ENCODE assay signal across 16 cellular contexts in genomic region chr12:69676257-69677012, GRCh38. TPM values are rescaled to one million over a fixed set of nuclear protein-coding genes. Genes with fewer than 3 reads are reported as not detected.
DNase-seq lines count a peak whose midpoint lies in the region; ATAC-seq and TF ChIP-seq lines count a peak whose summit lies in the region.
"Had no signal": no experiment of that assay in that cellular context is flagged by ENCODE, and none has a peak within 500 bp of the region (broad histone marks: within the 10 kb centered on the region; RNA-seq: fewer than 3 reads in every experiment).

No MANE protein-coding gene starts in this region.

- H3K4me2 ChIP-seq in DND-41 (ENCODE audit: insufficient read depth, low read length) (no peak overlapping the region), KMS-11 (no peak overlapping the region), mammary epithelial cell (ENCODE audit: insufficient read depth, low read depth, low read length) (no peak overlapping the region), neural progenitor cell (no peak overlapping the region)

- H3K4me3 ChIP-seq in DND-41 (ENCODE audit: low read depth in 1 of 2, low read length in 2 of 2) (no peak overlapping the region), KMS-11 (IDR thresholded peaks at IDR 0.05; ENCODE audit: insufficient read depth, low read depth, low read length) (no peak overlapping the region), mammary epithelial cell (replicated peaks in 1 of 3; ENCODE audit: insufficient read depth in 1 of 3, low read depth in 2 of 3, low read length in 3 of 3) (no peak overlapping the region), neural progenitor cell (no peak overlapping the region)

- ATAC-seq in DND-41 (ENCODE audit: insufficient read depth, low read depth), result no peak
- ATAC-seq: sciatic nerve had no signal

- no peak overlapping the region for H3K4me3 Mint-ChIP-seq in neural progenitor cell

- H3K36me3 ChIP-seq in DND-41 (ENCODE audit: insufficient read depth, low read length), result no peaks in the 10 kb centered on the region
- H3K36me3 ChIP-seq in KMS-11 (ENCODE audit: insufficient read depth), result no peaks in the 10 kb centered on the region
- no peaks in the 10 kb centered on the region for H3K36me3 ChIP-seq in mammary epithelial cell (ENCODE audit: insufficient read depth, low read length)
- H3K36me3 ChIP-seq in neural progenitor cell, result no peaks in the 10 kb centered on the region

- H3K27ac Mint-ChIP-seq in neural progenitor cell, result no peak overlapping the region

- H3K4me1 ChIP-seq in DND-41 (ENCODE audit: insufficient read depth, low read length), result no peaks in the 10 kb centered on the region
- H3K4me1 ChIP-seq in KMS-11 (ENCODE audit: low read depth, poor library complexity, severe bottlenecking), result no peaks in the 10 kb centered on the region
- no peaks in the 10 kb centered on the region for H3K4me1 ChIP-seq in mammary epithelial cell (ENCODE audit: insufficient read depth, low read length)
- H3K4me1 ChIP-seq in neural progenitor cell, result no peaks in the 10 kb centered on the region

- dilution Hi-C loops in mammary epithelial cell (cut with HindIII; ENCODE audit: low sequenced_read_pairs), result no loop called here

- no peaks in the 10 kb centered on the region for H3K36me3 Mint-ChIP-seq in neural progenitor cell

- no TSS peak for BruUV-seq in mammary epithelial cell (replicated peaks; lab: Mats Ljungman, UMichigan)

- intact Hi-C loops in mammary epithelial cell (cut with micrococcal nuclease), result no loop called here

- H2AFZ ChIP-seq in DND-41 (ENCODE audit: low read depth, low read length), result no peak overlapping the region
- no peak overlapping the region for H2AFZ ChIP-seq in KMS-11 (ENCODE audit: low read depth)
- H2AFZ ChIP-seq in mammary epithelial cell (ENCODE audit: low read depth, low read length), result no peak overlapping the region
- H2AFZ ChIP-seq in neural progenitor cell (replicated peaks), result no peak overlapping the region

- peak; percentile 19 for TF ChIP-seq CTCF in DND-41 (IDR thresholded peaks at IDR 0.05; ENCODE audit: borderline replicate concordance, extremely low read depth, low read length, poor library complexity, severe bottlenecking)
- TF ChIP-seq CTCF in KMS-11 (conservative IDR thresholded peaks at IDR 0.05; ENCODE audit: low read depth, low read length), result peak; percentile 42
- peak; percentile 18 to 35 for TF ChIP-seq CTCF in mammary epithelial cell (conservative IDR thresholded peaks at IDR 0.05 in 1 of 2, IDR thresholded peaks at IDR 0.05 in 1 of 2; ENCODE audit: extremely low read depth in 1 of 2, insufficient read depth in 1 of 2, low read depth in 1 of 2, low read length in 2 of 2)
- peak; percentile 22 for TF ChIP-seq CTCF in neural progenitor cell (IDR thresholded peaks at IDR 0.05)

- H4K20me1 ChIP-seq in DND-41 (ENCODE audit: insufficient read depth, low read length) (no peaks in the 10 kb centered on the region), KMS-11 (ENCODE audit: insufficient read depth) (no peaks in the 10 kb centered on the region), mammary epithelial cell (ENCODE audit: insufficient read depth, low read length) (no peaks in the 10 kb centered on the region), neural progenitor cell (ENCODE audit: low read depth) (no peaks in the 10 kb centered on the region)

- 94% methylated on average over 3 of the region's 8 CpGs for WGBS in mammary epithelial cell (ENCODE audit: low coverage, missing lambda C conversion rate)

- DNase-seq in DND-41, result no peak
- DNase-seq in mammary epithelial cell, result no peak
- no peak for DNase-seq in neural progenitor cell (ENCODE audit: low spot score)
- no peak for DNase-seq in stimulated activated naive CD4-positive, alpha-beta T cell treated with Interleukin-2 at 50 U/mL for 16 hours (lab: John Stamatoyannopoulos, UW)
- DNase-seq in NCI-H1092 (lab: John Stamatoyannopoulos, UW), result no peak
- DNase-seq in stimulated activated CD4-positive, alpha-beta T cell treated with anti-CD3 and anti-CD28 coated beads, Interleukin-4, amount 100 ng/mL, for 24 hours, result no peak
- no peak for DNase-seq in NCI-H187 (lab: John Stamatoyannopoulos, UW)
- DNase-seq: activated effector memory CD4-positive, alpha-beta T cell treated with anti-CD3 and anti-CD28 coated beads, Interleukin-2, amount 50 U/mL, for 16 hours; amniotic stem cell; NCI-H1694 treated with DMSO at 0.1 percent for 48 hours; NCI-H345; stimulated activated CD4-positive, alpha-beta T cell treated with anti-CD3 and anti-CD28 coated beads, Interleukin-2, amount 100 ng/mL, for 24 hours; T1000 had no signal

- peaks cover 2% of the 10 kb centered on the region for H3K27me3 Mint-ChIP-seq in neural progenitor cell (ENCODE audit: insufficient read depth, low read depth)

- H3K27me3 ChIP-seq in DND-41 (ENCODE audit: insufficient read depth, low read length, poor library complexity), result no peaks in the 10 kb centered on the region
- H3K27me3 ChIP-seq in KMS-11 (ENCODE audit: insufficient read depth, low read depth), result no peaks in the 10 kb centered on the region
- H3K27me3 ChIP-seq in mammary epithelial cell (ENCODE audit: insufficient read depth, low read length), result no peaks in the 10 kb centered on the region
- no peaks in the 10 kb centered on the region for H3K27me3 ChIP-seq in neural progenitor cell

- H3K9ac ChIP-seq in DND-41 (ENCODE audit: low read depth, low read length), result no peak overlapping the region
- no peak overlapping the region for H3K9ac ChIP-seq in KMS-11
- no peak overlapping the region for H3K9ac ChIP-seq in mammary epithelial cell (ENCODE audit: insufficient read depth, low read length)
- no peak overlapping the region for H3K9ac ChIP-seq in neural progenitor cell

- H3K4me1 Mint-ChIP-seq in neural progenitor cell, result no peaks in the 10 kb centered on the region

- H3K27ac ChIP-seq in DND-41 (ENCODE audit: low read length), result no peak overlapping the region
- no peak overlapping the region for H3K27ac ChIP-seq in KMS-11
- H3K27ac ChIP-seq in mammary epithelial cell (ENCODE audit: insufficient read depth, low read depth, low read length), result no peak overlapping the region
- H3K27ac ChIP-seq in neural progenitor cell, result no peak overlapping the region

- CTCF ChIA-PET in mammary epithelial cell (lab: Charles Lee; ENCODE audit: low non-redundant PET), result no interaction called here

- H3F3A ChIP-seq in neural progenitor cell (ENCODE audit: low read depth), result no peaks in the 10 kb centered on the region

- H3K9me3 ChIP-seq in DND-41 (ENCODE audit: insufficient read depth, low read length, severe bottlenecking), result no peaks in the 10 kb centered on the region
- H3K9me3 ChIP-seq in mammary epithelial cell (replicated peaks; ENCODE audit: insufficient read depth, low read length), result no peaks in the 10 kb centered on the region
- H3K9me3 ChIP-seq in neural progenitor cell (ENCODE audit: low read depth), result no peaks in the 10 kb centered on the region

- H3K9me3 Mint-ChIP-seq in neural progenitor cell, result no peaks in the 10 kb centered on the region

- in situ Hi-C loops in mammary epithelial cell (cut with MboI; ENCODE audit: low sequenced_read_pairs in 2 of 2), result no loop called here

- no peaks in the 10 kb centered on the region for H3K79me2 ChIP-seq in DND-41 (ENCODE audit: insufficient read depth, low read length)
- no peaks in the 10 kb centered on the region for H3K79me2 ChIP-seq in KMS-11 (ENCODE audit: insufficient read depth, low read depth)
- no peaks in the 10 kb centered on the region for H3K79me2 ChIP-seq in mammary epithelial cell (ENCODE audit: insufficient read depth, low read length)
- H3K79me2 ChIP-seq in neural progenitor cell (ENCODE audit: low read depth), result no peaks in the 10 kb centered on the region

RNA-seq across cellular contexts. Expression of gene BEST3, which starts 22.7 kb away (rescaled TPM):
- total RNA-seq in mammary epithelial cell (under 1 TPM; under 0.01 to 0.09 TPM), neural progenitor cell (ENCODE audit: low replicate concordance) (not detected in 2 replicates)
- 0.06 TPM for polyA plus RNA-seq in mammary epithelial cell
- 0.57 TPM for polyA minus RNA-seq in mammary epithelial cell
- total RNA-seq: sciatic nerve, SK-MEL-5 had no signal
